ENCODE assay signal across 20 cellular contexts in genomic region chr11:35912883-35913614, GRCh38.
"Had no signal": no experiment of that assay in that cellular context is flagged by ENCODE, and none has a peak within 500 bp of the region (broad histone marks: within the 10 kb centered on the region; RNA-seq: fewer than 3 reads in every experiment).

No MANE protein-coding gene starts in this region.

- H3K4me3 ChIP-seq: breast epithelium, coronary artery, lung, thyroid gland had no signal

- H3K9me3 ChIP-seq: breast epithelium, thyroid gland had no signal

- H3K27ac ChIP-seq: breast epithelium, coronary artery, thyroid gland had no signal

- H3K27ac Mint-ChIP-seq: activated CD4-positive, alpha-beta T cell treated with anti-CD3 and anti-CD28 coated beads, Interleukin-2, amount 10 ng/mL, durations not matched to agents 7 days and 5 days; activated CD8-positive, alpha-beta T cell treated with anti-CD3 and anti-CD28 coated beads, Interleukin-2, amount 10 ng/mL, durations not matched to agents 7 days and 5 days; activated naive CD4-positive, alpha-beta T cell treated with anti-CD3 and anti-CD28 coated beads for 36 hours; activated T-cell treated with anti-CD3 and anti-CD28 coated beads, Interleukin-2, amount 50 U/mL, for 24 hours; activated T-helper 2 cell treated with anti-CD3 and anti-CD28 coated beads, Interferon-gamma antibody, Interleukin-2, Interleukin-4, amounts not matched to agents 10 μg/mL and 5 μg/mL and 100 μg/mL, durations not matched to agents 14 hours and 24 hours and 36 hours; nephron had no signal

- H3K27me3 ChIP-seq: breast epithelium, thyroid gland had no signal

- DNase-seq: activated CD4-positive, alpha-beta T cell treated with anti-CD3 and anti-CD28 coated beads, Interleukin-2, amount 10 ng/mL, durations not matched to agents 7 days and 5 days; activated CD8-positive, alpha-beta T cell treated with anti-CD3 and anti-CD28 coated beads, Interleukin-2, amount 10 ng/mL, durations not matched to agents 7 days and 5 days; activated naive CD4-positive, alpha-beta T cell treated with anti-CD3 and anti-CD28 coated beads for 36 hours; activated T-cell treated with anti-CD3 and anti-CD28 coated beads, Interleukin-2, amount 50 U/mL, for 24 hours; aorta; erythroblast; head of caudate nucleus; occipital lobe; posterior cingulate gyrus; stimulated activated CD4-positive, alpha-beta T cell treated with anti-CD3 and anti-CD28 coated beads, Interleukin-12 subunit alpha, Interleukin-12 subunit beta, amount 100 ng/mL, for 4 hours; stimulated activated CD4-positive, alpha-beta T cell treated with anti-CD3 and anti-CD28 coated beads, Interleukin-1b, Interleukin-23, amount 100 ng/mL, for 48 hours; stimulated activated CD8-positive, alpha-beta memory T cell treated with anti-CD3 and anti-CD28 coated beads, Interleukin-4, amount 100 ng/mL, for 48 hours; stimulated activated naive CD4-positive, alpha-beta T cell treated with Interleukin-2 at 50 U/mL for 16 hours; T1000; thyroid gland had no signal

- H3K4me1 Mint-ChIP-seq: activated CD4-positive, alpha-beta T cell treated with anti-CD3 and anti-CD28 coated beads, Interleukin-2, amount 10 ng/mL, durations not matched to agents 7 days and 5 days had no signal

- H3K9me3 Mint-ChIP-seq: activated CD4-positive, alpha-beta T cell treated with anti-CD3 and anti-CD28 coated beads, Interleukin-2, amount 10 ng/mL, durations not matched to agents 7 days and 5 days; activated naive CD4-positive, alpha-beta T cell treated with anti-CD3 and anti-CD28 coated beads for 36 hours; activated T-cell treated with anti-CD3 and anti-CD28 coated beads, Interleukin-2, amount 50 U/mL, for 24 hours; activated T-helper 2 cell treated with anti-CD3 and anti-CD28 coated beads, Interferon-gamma antibody, Interleukin-2, Interleukin-4, amounts not matched to agents 10 μg/mL and 5 μg/mL and 100 μg/mL, durations not matched to agents 14 hours and 24 hours and 36 hours; nephron had no signal

- H3K4me3 Mint-ChIP-seq: activated CD4-positive, alpha-beta T cell treated with anti-CD3 and anti-CD28 coated beads, Interleukin-2, amount 10 ng/mL, durations not matched to agents 7 days and 5 days; activated CD8-positive, alpha-beta T cell treated with anti-CD3 and anti-CD28 coated beads, Interleukin-2, amount 10 ng/mL, durations not matched to agents 7 days and 5 days; activated naive CD4-positive, alpha-beta T cell treated with anti-CD3 and anti-CD28 coated beads for 36 hours; activated T-cell treated with anti-CD3 and anti-CD28 coated beads, Interleukin-2, amount 50 U/mL, for 24 hours; nephron had no signal

- H3K4me1 ChIP-seq: thyroid gland had no signal

- H3K36me3 ChIP-seq: breast epithelium, thyroid gland had no signal

- ATAC-seq: activated CD8-positive, alpha-beta T cell treated with anti-CD3 and anti-CD28 coated beads, Interleukin-2, amount 10 ng/mL, durations not matched to agents 7 days and 5 days had no signal
